In the genomic region with DNA sequence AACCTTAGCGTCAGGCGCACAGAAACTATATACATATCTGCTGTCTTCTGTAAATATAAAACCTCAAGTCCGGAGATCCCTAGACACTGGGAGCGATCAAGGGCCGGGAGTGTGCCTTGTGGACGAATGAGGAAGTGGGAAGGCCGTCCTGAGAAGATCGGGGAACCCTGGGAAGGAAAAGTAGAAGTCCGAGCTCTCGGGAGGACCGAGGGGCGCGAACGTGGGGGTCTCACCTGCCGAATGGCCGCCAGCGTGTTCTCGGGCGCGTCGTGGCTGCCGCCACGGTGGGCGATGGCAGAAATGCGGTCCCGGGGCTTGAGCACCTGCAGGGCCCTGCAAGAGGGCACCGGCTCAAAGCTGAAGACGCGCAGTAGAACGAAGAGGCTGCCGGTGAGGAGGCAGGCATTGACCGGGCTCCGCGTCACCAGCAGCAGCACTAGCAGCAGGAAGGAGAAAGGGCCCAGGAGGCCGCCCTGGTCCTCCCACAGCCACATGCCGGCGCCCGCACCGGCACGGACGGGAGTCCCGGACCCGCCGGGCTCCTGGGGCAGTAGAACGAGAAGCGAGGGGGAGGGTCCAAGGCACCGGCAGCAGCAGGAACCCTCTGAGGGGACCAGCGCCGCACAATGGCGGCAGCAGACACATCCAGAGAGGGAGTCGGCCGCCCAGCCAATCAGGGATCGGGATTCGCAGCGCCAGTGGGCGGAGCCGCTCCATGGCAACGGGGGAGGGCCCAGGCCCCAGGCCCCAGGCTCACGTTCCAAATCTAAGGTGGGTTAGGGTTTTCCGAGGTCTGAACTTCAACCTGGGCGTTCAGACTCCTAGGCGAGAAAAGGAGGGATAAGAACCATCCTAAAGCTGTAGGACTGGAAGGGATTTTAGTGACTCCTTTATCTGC, we compare ENCODE assay signal across 1 cellular context.
A peak's percentile ranks its signal among the peaks of the same experiment; 100 is the strongest.
TF ChIP-seq lines count a peak whose summit lies in the region.

A gene with protein sequence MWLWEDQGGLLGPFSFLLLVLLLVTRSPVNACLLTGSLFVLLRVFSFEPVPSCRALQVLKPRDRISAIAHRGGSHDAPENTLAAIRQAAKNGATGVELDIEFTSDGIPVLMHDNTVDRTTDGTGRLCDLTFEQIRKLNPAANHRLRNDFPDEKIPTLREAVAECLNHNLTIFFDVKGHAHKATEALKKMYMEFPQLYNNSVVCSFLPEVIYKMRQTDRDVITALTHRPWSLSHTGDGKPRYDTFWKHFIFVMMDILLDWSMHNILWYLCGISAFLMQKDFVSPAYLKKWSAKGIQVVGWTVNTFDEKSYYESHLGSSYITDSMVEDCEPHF (minus strand): TSS at position 628 of the 898 bp plus-strand sequence. CDS start 134 bp downstream, at position 494.

TF ChIP-seq in HepG2, 621 proteins besides CTCF, POLR2A, EP300 and RAD21 (continued from another document and continues in another):
- no peak; the same call in 1 of the 2 replicates for TF ChIP-seq ZNF205 (CRISPR knock-in tag; IDR thresholded peaks at IDR 0.05)
- TF ChIP-seq, protein P1, sequence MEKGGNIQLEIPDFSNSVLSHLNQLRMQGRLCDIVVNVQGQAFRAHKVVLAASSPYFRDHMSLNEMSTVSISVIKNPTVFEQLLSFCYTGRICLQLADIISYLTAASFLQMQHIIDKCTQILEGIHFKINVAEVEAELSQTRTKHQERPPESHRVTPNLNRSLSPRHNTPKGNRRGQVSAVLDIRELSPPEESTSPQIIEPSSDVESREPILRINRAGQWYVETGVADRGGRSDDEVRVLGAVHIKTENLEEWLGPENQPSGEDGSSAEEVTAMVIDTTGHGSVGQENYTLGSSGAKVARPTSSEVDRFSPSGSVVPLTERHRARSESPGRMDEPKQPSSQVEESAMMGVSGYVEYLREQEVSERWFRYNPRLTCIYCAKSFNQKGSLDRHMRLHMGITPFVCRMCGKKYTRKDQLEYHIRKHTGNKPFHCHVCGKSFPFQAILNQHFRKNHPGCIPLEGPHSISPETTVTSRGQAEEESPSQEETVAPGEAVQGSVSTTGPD (CRISPR knock-in tag; IDR thresholded peaks at IDR 0.05), result no peak
- peak; percentile 90; the same call in 1 of the 2 replicates for TF ChIP-seq KMT2B (CRISPR knock-in tag; IDR thresholded peaks at IDR 0.05)
- TF ChIP-seq ZNF772 (CRISPR knock-in tag; IDR thresholded peaks at IDR 0.05), result peak; percentile 84
- no peak; the same call in 1 of the 2 replicates for TF ChIP-seq E2F5 (CRISPR knock-in tag; conservative IDR thresholded peaks at IDR 0.05)
- peak; percentile 61 for TF ChIP-seq SKI (IDR thresholded peaks at IDR 0.05; ENCODE audit: partially characterized antibody)
- peak; percentile 81 for TF ChIP-seq NFYB (CRISPR knock-in tag; IDR thresholded peaks at IDR 0.05)
- TF ChIP-seq CC2D1A (CRISPR knock-in tag; IDR thresholded peaks at IDR 0.05), result no peak; the same call in 1 of the 2 replicates
- TF ChIP-seq GATAD2A (CRISPR knock-in tag; IDR thresholded peaks at IDR 0.05), result no peak; the same call in 1 of the 2 replicates
- TF ChIP-seq, protein P2, sequence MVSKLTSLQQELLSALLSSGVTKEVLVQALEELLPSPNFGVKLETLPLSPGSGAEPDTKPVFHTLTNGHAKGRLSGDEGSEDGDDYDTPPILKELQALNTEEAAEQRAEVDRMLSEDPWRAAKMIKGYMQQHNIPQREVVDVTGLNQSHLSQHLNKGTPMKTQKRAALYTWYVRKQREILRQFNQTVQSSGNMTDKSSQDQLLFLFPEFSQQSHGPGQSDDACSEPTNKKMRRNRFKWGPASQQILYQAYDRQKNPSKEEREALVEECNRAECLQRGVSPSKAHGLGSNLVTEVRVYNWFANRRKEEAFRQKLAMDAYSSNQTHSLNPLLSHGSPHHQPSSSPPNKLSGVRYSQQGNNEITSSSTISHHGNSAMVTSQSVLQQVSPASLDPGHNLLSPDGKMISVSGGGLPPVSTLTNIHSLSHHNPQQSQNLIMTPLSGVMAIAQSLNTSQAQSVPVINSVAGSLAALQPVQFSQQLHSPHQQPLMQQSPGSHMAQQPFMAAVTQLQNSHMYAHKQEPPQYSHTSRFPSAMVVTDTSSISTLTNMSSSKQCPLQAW (CRISPR knock-in tag; IDR thresholded peaks at IDR 0.05), result peak; percentile 80; the same call in 1 of the 2 replicates
- no peak for TF ChIP-seq HDAC6 (IDR thresholded peaks at IDR 0.05; ENCODE audit: low read depth, low read length)
- no peak for TF ChIP-seq DDIT3 (CRISPR knock-in tag; IDR thresholded peaks at IDR 0.05)
- TF ChIP-seq ZNF362 (CRISPR knock-in tag; IDR thresholded peaks at IDR 0.05; ENCODE audit: borderline replicate concordance), result peak; percentile 9; the same call in 1 of the 2 replicates
- no peak for TF ChIP-seq MLLT10 (CRISPR knock-in tag; IDR thresholded peaks at IDR 0.05)
- 0 out of 2 replicates have a peak, but pooled peaks have one; percentile 57 for TF ChIP-seq GPN1 (CRISPR knock-in tag; IDR thresholded peaks at IDR 0.05; ENCODE audit: borderline replicate concordance)
- no peak; the same call in 1 of the 2 replicates for TF ChIP-seq SATB2 (CRISPR knock-in tag; IDR thresholded peaks at IDR 0.05)
- TF ChIP-seq ZNF777 (CRISPR knock-in tag; IDR thresholded peaks at IDR 0.05), result peak; percentile 29; the same call in 1 of the 2 replicates
- peak; percentile 94 for TF ChIP-seq ZNF891 (CRISPR knock-in tag; IDR thresholded peaks at IDR 0.05)
- TF ChIP-seq, protein P3, sequence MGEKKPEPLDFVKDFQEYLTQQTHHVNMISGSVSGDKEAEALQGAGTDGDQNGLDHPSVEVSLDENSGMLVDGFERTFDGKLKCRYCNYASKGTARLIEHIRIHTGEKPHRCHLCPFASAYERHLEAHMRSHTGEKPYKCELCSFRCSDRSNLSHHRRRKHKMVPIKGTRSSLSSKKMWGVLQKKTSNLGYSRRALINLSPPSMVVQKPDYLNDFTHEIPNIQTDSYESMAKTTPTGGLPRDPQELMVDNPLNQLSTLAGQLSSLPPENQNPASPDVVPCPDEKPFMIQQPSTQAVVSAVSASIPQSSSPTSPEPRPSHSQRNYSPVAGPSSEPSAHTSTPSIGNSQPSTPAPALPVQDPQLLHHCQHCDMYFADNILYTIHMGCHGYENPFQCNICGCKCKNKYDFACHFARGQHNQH (CRISPR knock-in tag; IDR thresholded peaks at IDR 0.05), result no peak; the same call in 1 of the 2 replicates
- peak; percentile 90; the same call in 1 of the 2 replicates for TF ChIP-seq SAFB2 (CRISPR knock-in tag; IDR thresholded peaks at IDR 0.05; ENCODE audit: borderline replicate concordance, low read depth)
- no peak; the same call in 1 of the 2 replicates for TF ChIP-seq CAMTA2 (CRISPR knock-in tag; IDR thresholded peaks at IDR 0.05; ENCODE audit: borderline replicate concordance)
- no peak; the same call in 1 of the 2 replicates for TF ChIP-seq ZNF746 (CRISPR knock-in tag; IDR thresholded peaks at IDR 0.05)
- TF ChIP-seq, protein P4, sequence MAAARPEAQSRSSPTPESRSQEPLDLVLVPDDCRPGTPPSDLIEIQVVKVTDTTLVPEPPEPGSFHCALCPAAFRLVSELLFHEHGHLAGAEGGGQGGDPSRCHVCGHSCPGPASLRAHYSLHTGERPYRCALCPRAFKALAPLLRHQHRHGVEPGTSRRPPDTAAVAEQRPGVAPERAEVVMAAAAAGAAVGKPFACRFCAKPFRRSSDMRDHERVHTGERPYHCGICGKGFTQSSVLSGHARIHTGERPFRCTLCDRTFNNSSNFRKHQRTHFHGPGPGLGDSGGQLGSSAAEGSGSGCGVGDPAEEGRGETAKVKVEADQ (CRISPR knock-in tag; IDR thresholded peaks at IDR 0.05; ENCODE audit: borderline replicate concordance), result no peak; the same call in 1 of the 2 replicates
- no peak for TF ChIP-seq ZNF570 (CRISPR knock-in tag; IDR thresholded peaks at IDR 0.05; ENCODE audit: borderline replicate concordance)
- peak; percentile 14; the same call in 1 of the 2 replicates for TF ChIP-seq ZNF775 (CRISPR knock-in tag; IDR thresholded peaks at IDR 0.05; ENCODE audit: borderline replicate concordance)
- peak; percentile 48; the same call in 1 of the 2 replicates for TF ChIP-seq ZSCAN29 (CRISPR knock-in tag; conservative IDR thresholded peaks at IDR 0.05)
- no peak for TF ChIP-seq ZNF597 (CRISPR knock-in tag; IDR thresholded peaks at IDR 0.05)
- peak; percentile 77 for TF ChIP-seq GATAD1 (CRISPR knock-in tag; IDR thresholded peaks at IDR 0.05)
- peak; percentile 23; the same call in 1 of the 2 replicates for TF ChIP-seq SALL2 (CRISPR knock-in tag; IDR thresholded peaks at IDR 0.05)
- TF ChIP-seq GRHL1 (CRISPR knock-in tag; conservative IDR thresholded peaks at IDR 0.05), result no peak
- 0 out of 2 replicates have a peak, but pooled peaks have one; percentile 30 for TF ChIP-seq RARA (CRISPR knock-in tag; IDR thresholded peaks at IDR 0.05)
- TF ChIP-seq NR1H2 (CRISPR knock-in tag; IDR thresholded peaks at IDR 0.05; ENCODE audit: borderline replicate concordance, low read depth), result peak; percentile 91
- no peak for TF ChIP-seq ZNF10 (CRISPR knock-in tag; IDR thresholded peaks at IDR 0.05; ENCODE audit: borderline replicate concordance, low read depth)
- no peak for TF ChIP-seq GTF3A (CRISPR knock-in tag; conservative IDR thresholded peaks at IDR 0.05)
- TF ChIP-seq ZNF275 (CRISPR knock-in tag; IDR thresholded peaks at IDR 0.05; ENCODE audit: borderline replicate concordance), result 0 out of 2 replicates have a peak, but pooled peaks have one; percentile 40
- TF ChIP-seq CCDC6 (CRISPR knock-in tag; IDR thresholded peaks at IDR 0.05), result peak; percentile 53; the same call in 1 of the 2 replicates
- no peak for TF ChIP-seq NR2F6 (IDR thresholded peaks at IDR 0.05)
- peak; percentile 68; the same call in 1 of the 2 replicates for TF ChIP-seq NR2F6 (CRISPR knock-in tag; IDR thresholded peaks at IDR 0.05)
- TF ChIP-seq AGO2 (optimal IDR thresholded peaks at IDR 0.05; ENCODE audit: low read depth, low read length), result peak; percentile 78
- peak; percentile 67; the same call in 1 of the 2 replicates for TF ChIP-seq MAFG (CRISPR knock-in tag; IDR thresholded peaks at IDR 0.05)
- TF ChIP-seq ZBTB4 (CRISPR knock-in tag; IDR thresholded peaks at IDR 0.05; ENCODE audit: borderline replicate concordance), result peak; percentile 62; the same call in 1 of the 2 replicates
